24 cellular contexts compared by ENCODE assay signal in genomic region chr6:44652551-44652950, GRCh38.
"Had no signal": no experiment of that assay in that cellular context is flagged by ENCODE, and none has a peak within 500 bp of the region (broad histone marks: within the 10 kb centered on the region; RNA-seq: fewer than 3 reads in every experiment).

No MANE protein-coding gene starts in this region.

- H3K27ac Mint-ChIP-seq: activated naive CD4-positive, alpha-beta T cell treated with anti-CD3 and anti-CD28 coated beads, Interleukin-2, amount 50 U/mL, for 24 hours; progenitor cell of endocrine pancreas had no signal

- H3K4me3 Mint-ChIP-seq: activated naive CD4-positive, alpha-beta T cell treated with anti-CD3 and anti-CD28 coated beads, Interleukin-2, amount 50 U/mL, for 24 hours; effector memory CD8-positive, alpha-beta T cell; neural crest cell; type B pancreatic cell had no signal

- ATAC-seq: activated CD4-positive, CD25-positive, alpha-beta regulatory T cell treated with anti-CD3 and anti-CD28 coated beads, Interleukin-2, amount 50 U/mL, for 24 hours; effector memory CD8-positive, alpha-beta T cell; right cardiac atrium had no signal

- H3K9me3 Mint-ChIP-seq: activated naive CD4-positive, alpha-beta T cell treated with anti-CD3 and anti-CD28 coated beads, Interleukin-2, amount 50 U/mL, for 24 hours; effector memory CD8-positive, alpha-beta T cell; type B pancreatic cell had no signal

- H3K27ac ChIP-seq: adrenal gland, esophagus squamous epithelium, stomach had no signal

- H3K27me3 ChIP-seq: adrenal gland, stomach had no signal

- H3K4me3 ChIP-seq: adrenal gland, esophagus squamous epithelium, lung, stomach had no signal

- H3K27me3 Mint-ChIP-seq: activated naive CD4-positive, alpha-beta T cell treated with anti-CD3 and anti-CD28 coated beads, Interleukin-2, amount 50 U/mL, for 24 hours had no signal

- DNase-seq: activated CD4-positive, alpha-beta T cell treated with anti-CD3 and anti-CD28 coated beads, Interleukin-2, amount 50 U/mL, for 1 hour; activated CD8-positive, alpha-beta memory T cell treated with anti-CD3 and anti-CD28 coated beads, Interleukin-2, amount 50 U/mL, for 48 hours; activated gamma-delta T cell; activated T-cell treated with anti-CD3 and anti-CD28 coated beads, Interleukin-2, amount 50 U/mL, for 48 hours; adrenal gland; effector memory CD8-positive, alpha-beta T cell; esophagus squamous epithelium; foreskin melanocyte; glutamatergic neuron; hippocampal formation; islet precursor cell; right cardiac atrium; small intestine; stimulated activated CD4-positive, alpha-beta T cell treated with anti-CD3 and anti-CD28 coated beads, Interleukin-15, amount 100 ng/mL, for 24 hours; stimulated activated CD4-positive, alpha-beta T cell treated with anti-CD3 and anti-CD28 coated beads, Interleukin-2, amount 100 ng/mL, for 48 hours; stomach; T-helper 1 cell; T1000 had no signal

- H3K36me3 Mint-ChIP-seq: activated naive CD4-positive, alpha-beta T cell treated with anti-CD3 and anti-CD28 coated beads, Interleukin-2, amount 50 U/mL, for 24 hours; type B pancreatic cell had no signal

- H3K9me3 ChIP-seq: adrenal gland, esophagus squamous epithelium, stomach had no signal

- H3K36me3 ChIP-seq: adrenal gland, esophagus squamous epithelium, stomach had no signal
